Comparison of ENCODE assay signal across 11 cellular contexts in the genomic region with DNA sequence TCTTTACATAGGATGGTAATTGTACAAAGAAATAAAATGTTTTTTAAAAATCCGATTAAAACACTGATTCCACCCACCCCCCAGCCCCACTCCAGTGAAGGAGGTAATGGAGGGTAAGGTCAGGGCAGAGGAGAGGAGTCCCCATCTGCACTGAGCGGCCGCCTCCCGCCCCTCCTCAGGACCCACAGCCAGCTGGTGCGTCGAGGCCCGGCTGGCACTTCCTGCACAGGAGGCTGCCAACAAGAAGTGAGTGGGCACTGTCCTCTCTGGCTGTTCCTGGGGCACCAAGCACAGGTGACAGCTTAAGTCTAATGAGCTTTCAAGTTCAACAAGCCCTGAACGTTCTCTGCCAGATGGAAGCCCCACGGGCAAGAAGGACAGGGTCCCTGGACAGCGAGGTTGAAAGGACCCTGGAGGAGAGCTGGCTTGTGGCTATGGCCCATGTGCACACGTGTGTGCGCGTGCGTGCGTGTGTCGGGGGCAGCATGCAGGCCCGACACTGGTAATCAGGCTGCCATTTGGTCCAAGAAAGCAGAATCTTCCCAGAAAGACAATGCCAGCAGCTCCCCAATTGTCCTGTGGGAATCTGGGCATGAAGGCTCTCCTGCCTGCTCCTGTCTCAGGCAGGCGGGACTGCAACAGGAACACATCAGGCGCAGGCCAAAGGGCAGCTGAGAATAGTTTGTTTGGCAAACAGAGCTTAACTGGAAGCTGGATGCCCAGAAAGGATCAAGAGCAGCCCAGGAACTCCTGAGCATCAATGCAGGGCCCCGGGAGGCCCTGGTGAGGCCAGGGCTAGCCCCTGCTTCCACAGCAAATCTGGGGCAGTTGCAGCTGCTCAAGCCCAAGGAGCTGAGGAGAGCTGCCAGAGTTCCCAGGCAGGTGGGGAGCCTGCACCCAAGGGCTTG. TPM values are rescaled to one million over a fixed set of nuclear protein-coding genes. Genes with fewer than 3 reads are reported as not detected.
DNase-seq lines count a peak whose midpoint lies in the region; ATAC-seq and TF ChIP-seq lines count a peak whose summit lies in the region.
"Had no signal": no experiment of that assay in that cellular context is flagged by ENCODE, and none has a peak within 500 bp of the region (broad histone marks: within the 10 kb centered on the region; RNA-seq: fewer than 3 reads in every experiment).

No MANE protein-coding gene starts in this region.

- peak overlapping the region; percentile 97 for H3K27ac ChIP-seq in RWPE1
- peak overlapping the region; percentile 99 for H3K27ac ChIP-seq in coronary artery
- H3K27ac ChIP-seq in muscle layer of duodenum (ENCODE audit: low read length), result peak overlapping the region; percentile 79
- peak overlapping the region; percentile 69 to 80 for H3K27ac ChIP-seq in testis

- H3K27me3 ChIP-seq in muscle layer of duodenum (ENCODE audit: low read depth, low read length) (no peaks in the 10 kb centered on the region), testis (no peaks in the 10 kb centered on the region)

- H3K4me1 ChIP-seq in muscle layer of duodenum (ENCODE audit: control insufficient read depth in 1 of 2, insufficient read depth in 2 of 2, low read length in 2 of 2), result peaks cover 40 to 53% of the 10 kb centered on the region in 2 donors
- H3K4me1 ChIP-seq in testis, result peaks cover 60% of the 10 kb centered on the region

- intact Hi-C loops in testis (cut with DNase I; ENCODE audit: low total_unique reads), result no loop called here

- POLR2A ChIA-PET in RWPE1 (lab: Yijun Ruan, JAX; ENCODE audit: low non-redundant PET), result no interaction called here

- H3K4me3 ChIP-seq in coronary artery, result peak overlapping the region; percentile 40
- H3K4me3 ChIP-seq in muscle layer of duodenum (ENCODE audit: low read depth in 1 of 2, low read length in 2 of 2), result no peak overlapping the region
- H3K4me3 ChIP-seq in testis, result no peak overlapping the region

- DNase-seq in RWPE1 (ENCODE audit: low spot score), result no peak
- no peak for DNase-seq in coronary artery (ENCODE audit: low spot score)
- DNase-seq in testis, result no peak
- DNase-seq in stimulated activated naive CD8-positive, alpha-beta T cell treated with anti-CD3 and anti-CD28 coated beads, Interleukin-15, Interleukin-2, amounts not matched to agents 100 U/mL and 50 U/mL, for 24 hours, result no peak
- no peak for DNase-seq in T-helper 9 cell
- no peak for DNase-seq in HPDE6-E6E7 (ENCODE audit: extremely low spot score)
- no peak for DNase-seq in activated CD8-positive, alpha-beta memory T cell treated with anti-CD3 and anti-CD28 coated beads for 24 hours
- DNase-seq: activated naive CD8-positive, alpha-beta T cell treated with anti-CD3 and anti-CD28 coated beads, Interleukin-2, amount 50 U/mL, for 24 hours; CD8-positive, alpha-beta T cell; PC-3 had no signal

- peaks cover 38 to 72% of the 10 kb centered on the region in 2 donors for H3K36me3 ChIP-seq in muscle layer of duodenum (ENCODE audit: control insufficient read depth in 1 of 2, insufficient read depth in 2 of 2, low read length in 2 of 2)
- peaks cover 3% of the 10 kb centered on the region for H3K36me3 ChIP-seq in testis (ENCODE audit: low read depth, missing control alignments)

- WGBS in testis, 2 donors, result 56 to 73% methylated on average over 19 to 20 of the region's 20 CpGs

- no peak for TF ChIP-seq POLR2A in testis (IDR thresholded peaks at IDR 0.05)

- TF ChIP-seq CTCF in RWPE1 (conservative IDR thresholded peaks at IDR 0.05; ENCODE audit: low read depth) (no peak), coronary artery (IDR thresholded peaks at IDR 0.05) (no peak), testis (IDR thresholded peaks at IDR 0.05) (no peak)

- no peak for ATAC-seq in stimulated activated naive CD8-positive, alpha-beta T cell treated with anti-CD3 and anti-CD28 coated beads, Interleukin-15, Interleukin-2, amounts not matched to agents 100 U/mL and 50 U/mL, for 24 hours
- ATAC-seq: activated naive CD8-positive, alpha-beta T cell treated with anti-CD3 and anti-CD28 coated beads, Interleukin-2, amount 50 U/mL, for 24 hours; CD8-positive, alpha-beta T cell; PC-3 had no signal

- H3K9me3 ChIP-seq in muscle layer of duodenum (ENCODE audit: control insufficient read depth in 1 of 2, low read length in 2 of 2) (no peaks in the 10 kb centered on the region), testis (no peaks in the 10 kb centered on the region)

- CTCF ChIA-PET in RWPE1 (lab: Yijun Ruan, JAX), result no interaction called here

RNA-seq across cellular contexts. Expression of gene EPHX3, which starts 15.1 kb away (rescaled TPM):
- total RNA-seq in testis, result 1 to 10 TPM; 1.1 to 1.4 TPM
- polyA plus RNA-seq in testis (ENCODE audit: insufficient read depth, low read depth, low replicate concordance), result 3.6 TPM
- total RNA-seq: PC-3 had no signal

RNA-seq across cellular contexts. Expression of gene NOTCH3, which starts 46.6 kb away (rescaled TPM):
- 10 to 100 TPM; 11.4 to 16.8 TPM for total RNA-seq in testis
- 16.1 TPM for polyA plus RNA-seq in testis (ENCODE audit: insufficient read depth, low read depth, low replicate concordance)
- total RNA-seq: CD8-positive, alpha-beta T cell had no signal
